Comparison of ENCODE assay signal across 12 cellular contexts in the genomic region with DNA sequence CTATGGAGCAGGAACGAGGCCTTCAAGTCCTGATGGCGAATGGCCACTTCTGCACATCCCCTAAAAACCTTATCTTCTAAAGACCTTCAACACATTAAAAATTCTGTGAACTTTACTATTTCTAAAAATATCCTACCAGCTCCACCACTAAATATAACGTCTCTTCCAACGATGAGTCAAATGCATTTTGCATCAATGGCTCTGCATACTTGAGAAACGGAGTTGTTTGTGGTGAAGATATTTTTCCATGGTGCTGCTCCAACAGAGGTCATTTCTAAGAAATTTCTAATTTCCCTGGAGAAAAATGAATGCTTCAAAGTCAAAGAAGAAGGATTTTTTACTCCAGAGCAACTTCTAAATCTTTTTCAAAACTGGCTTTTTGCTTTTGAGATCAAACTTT.
DNase-seq lines count a peak whose midpoint lies in the region; ATAC-seq and TF ChIP-seq lines count a peak whose summit lies in the region.
"Had no signal": no experiment of that assay in that cellular context is flagged by ENCODE, and none has a peak within 500 bp of the region (broad histone marks: within the 10 kb centered on the region; RNA-seq: fewer than 3 reads in every experiment).

No MANE protein-coding gene starts in this region.

- no peaks in the 10 kb centered on the region for H3K36me3 ChIP-seq in GM23248 (ENCODE audit: low read depth)
- no peaks in the 10 kb centered on the region for H3K36me3 ChIP-seq in left ventricle myocardium inferior
- no peaks in the 10 kb centered on the region for H3K36me3 ChIP-seq in smooth muscle cell (ENCODE audit: low read depth)

- in situ Hi-C loops in GM23248 (cut with MboI) (loop anchor here (25.0 kb wide), 1 partner anchor 236 kb away; no protein-coding TSS in a partner anchor), astrocyte of the spinal cord (cut with HindIII; ENCODE audit: low sequenced_read_pairs) (no loop called here)

- H4K20me1 ChIP-seq in GM23248 (ENCODE audit: insufficient read depth), result no peaks in the 10 kb centered on the region
- no peaks in the 10 kb centered on the region for H4K20me1 ChIP-seq in smooth muscle cell (ENCODE audit: low read depth)

- H3K4me1 ChIP-seq in GM23248 (ENCODE audit: insufficient read depth), result peaks cover 48% of the 10 kb centered on the region
- H3K4me1 ChIP-seq in left ventricle myocardium inferior, result peaks cover 39% of the 10 kb centered on the region
- peaks cover 11% of the 10 kb centered on the region for H3K4me1 ChIP-seq in smooth muscle cell (ENCODE audit: low read depth)

- H3K4me3 ChIP-seq in GM23248, result peak overlapping the region; percentile 36; the same call in 1 of the 2 replicates
- no peak overlapping the region for H3K4me3 ChIP-seq in astrocyte of the spinal cord (ENCODE audit: low read depth, low read length)
- no peak overlapping the region for H3K4me3 ChIP-seq in left ventricle myocardium inferior
- H3K4me3 ChIP-seq in smooth muscle cell, result no peak overlapping the region

- peak overlapping the region; percentile 79 for H3K9ac ChIP-seq in GM23248
- H3K9ac ChIP-seq in smooth muscle cell (ENCODE audit: low read depth), result peak overlapping the region; percentile 50

- H3K36me3 Mint-ChIP-seq in activated T-helper 1 cell treated with anti-CD3 and anti-CD28 coated beads, Interleukin-12 subunit alpha, Interleukin-12 subunit beta, Interleukin-2, Interleukin-4 antibody, amounts not matched to agents 30 ng/mL and 10 ng/mL and 1 ng/mL, durations not matched to agents 14 hours and 24 hours and 36 hours (ENCODE audit: low read depth), result no peaks in the 10 kb centered on the region
- H3K36me3 Mint-ChIP-seq: brain; stimulated activated effector memory CD8-positive, alpha-beta T cell treated with anti-CD3 and anti-CD28 coated beads, Interleukin-12 subunit alpha, Interleukin-12 subunit beta, amount 100 ng/mL, for 72 hours had no signal

- H3K9me3 ChIP-seq in GM23248 (ENCODE audit: low read depth) (no peaks in the 10 kb centered on the region), left ventricle myocardium inferior (replicated peaks) (no peaks in the 10 kb centered on the region), smooth muscle cell (replicated peaks; ENCODE audit: low read depth) (no peaks in the 10 kb centered on the region)

- H2AFZ ChIP-seq in GM23248 (no peak overlapping the region), smooth muscle cell (ENCODE audit: low read depth) (no peak overlapping the region)

- peaks cover 54% of the 10 kb centered on the region for H3F3A ChIP-seq in GM23248 (ENCODE audit: insufficient read depth)
- H3F3A ChIP-seq in smooth muscle cell (ENCODE audit: low read depth), result peaks cover 20% of the 10 kb centered on the region

- 2% methylated on average over 5 of the region's 5 CpGs for WGBS in GM23248 (ENCODE audit: low coverage in 1 of 2, low lambda C conversion rate in 2 of 2, missing lambda C conversion rate in 2 of 2), 2 experiments
- 41% methylated on average over 5 of the region's 5 CpGs for WGBS in smooth muscle cell (ENCODE audit: low lambda C conversion rate)

- H3K9me2 ChIP-seq in GM23248 (ENCODE audit: insufficient read depth), result no peaks in the 10 kb centered on the region

- no peaks in the 10 kb centered on the region for H3K79me2 ChIP-seq in GM23248 (ENCODE audit: insufficient read depth)
- H3K79me2 ChIP-seq in smooth muscle cell (ENCODE audit: low read depth), result no peaks in the 10 kb centered on the region

- no peaks in the 10 kb centered on the region for H3K9me3 Mint-ChIP-seq in activated T-helper 1 cell treated with anti-CD3 and anti-CD28 coated beads, Interleukin-12 subunit alpha, Interleukin-12 subunit beta, Interleukin-2, Interleukin-4 antibody, amounts not matched to agents 30 ng/mL and 10 ng/mL and 1 ng/mL, durations not matched to agents 14 hours and 24 hours and 36 hours
- H3K9me3 Mint-ChIP-seq: stimulated activated effector memory CD8-positive, alpha-beta T cell treated with anti-CD3 and anti-CD28 coated beads, Interleukin-12 subunit alpha, Interleukin-12 subunit beta, amount 100 ng/mL, for 72 hours had no signal

- ATAC-seq in HG03095 (IDR thresholded peaks at IDR 0.05; ENCODE audit: unreplicated experiment) (no peak), left colon (no peak)

- H3K27me3 ChIP-seq in GM23248 (replicated peaks; ENCODE audit: insufficient read depth) (no peaks in the 10 kb centered on the region), left ventricle myocardium inferior (ENCODE audit: low read depth) (no peaks in the 10 kb centered on the region), smooth muscle cell (ENCODE audit: low read depth) (no peaks in the 10 kb centered on the region)

- H3K4me3 Mint-ChIP-seq in activated T-helper 1 cell treated with anti-CD3 and anti-CD28 coated beads, Interleukin-12 subunit alpha, Interleukin-12 subunit beta, Interleukin-2, Interleukin-4 antibody, amounts not matched to agents 30 ng/mL and 10 ng/mL and 1 ng/mL, durations not matched to agents 14 hours and 24 hours and 36 hours, result no peak overlapping the region
- H3K4me3 Mint-ChIP-seq: brain; stimulated activated effector memory CD8-positive, alpha-beta T cell treated with anti-CD3 and anti-CD28 coated beads, Interleukin-12 subunit alpha, Interleukin-12 subunit beta, amount 100 ng/mL, for 72 hours had no signal

- peak overlapping the region; percentile 97 for H3K27ac ChIP-seq in GM23248
- H3K27ac ChIP-seq in left ventricle myocardium inferior (replicated peaks), result peak overlapping the region; percentile 59
- H3K27ac ChIP-seq in smooth muscle cell (ENCODE audit: low read depth), result peak overlapping the region; percentile 88

- TF ChIP-seq CTCF in astrocyte of the spinal cord (IDR thresholded peaks at IDR 0.05; ENCODE audit: low read depth, low read length) (no peak), left ventricle myocardium inferior (IDR thresholded peaks at IDR 0.05; ENCODE audit: borderline replicate concordance) (no peak), smooth muscle cell (IDR thresholded peaks at IDR 0.05; ENCODE audit: borderline replicate concordance, insufficient read depth, poor library complexity, severe bottlenecking) (no peak)

- peaks cover 9% of the 10 kb centered on the region for H3K27me3 Mint-ChIP-seq in activated T-helper 1 cell treated with anti-CD3 and anti-CD28 coated beads, Interleukin-12 subunit alpha, Interleukin-12 subunit beta, Interleukin-2, Interleukin-4 antibody, amounts not matched to agents 30 ng/mL and 10 ng/mL and 1 ng/mL, durations not matched to agents 14 hours and 24 hours and 36 hours (ENCODE audit: insufficient read depth)
- H3K27me3 Mint-ChIP-seq: brain had no signal

- no peaks in the 10 kb centered on the region for H3K4me1 Mint-ChIP-seq in activated T-helper 1 cell treated with anti-CD3 and anti-CD28 coated beads, Interleukin-12 subunit alpha, Interleukin-12 subunit beta, Interleukin-2, Interleukin-4 antibody, amounts not matched to agents 30 ng/mL and 10 ng/mL and 1 ng/mL, durations not matched to agents 14 hours and 24 hours and 36 hours (ENCODE audit: low read depth)

- H3K4me2 ChIP-seq in GM23248 (ENCODE audit: unreplicated experiment) (peak overlapping the region; percentile 75), smooth muscle cell (peak overlapping the region; percentile 38)

- no peak overlapping the region for H3K27ac Mint-ChIP-seq in activated T-helper 1 cell treated with anti-CD3 and anti-CD28 coated beads, Interleukin-12 subunit alpha, Interleukin-12 subunit beta, Interleukin-2, Interleukin-4 antibody, amounts not matched to agents 30 ng/mL and 10 ng/mL and 1 ng/mL, durations not matched to agents 14 hours and 24 hours and 36 hours
- H3K27ac Mint-ChIP-seq: stimulated activated effector memory CD8-positive, alpha-beta T cell treated with anti-CD3 and anti-CD28 coated beads, Interleukin-12 subunit alpha, Interleukin-12 subunit beta, amount 100 ng/mL, for 72 hours had no signal

- intact Hi-C loops in left ventricle myocardium inferior (cut with micrococcal nuclease), result no loop called here
- intact Hi-C loops in activated T-helper 1 cell treated with anti-CD3 and anti-CD28 coated beads, Interleukin-12 subunit alpha, Interleukin-12 subunit beta, Interleukin-2, Interleukin-4 antibody, amounts not matched to agents 30 ng/mL and 10 ng/mL and 1 ng/mL, durations not matched to agents 14 hours and 24 hours and 36 hours (cut with micrococcal nuclease), result no loop called here
- intact Hi-C loops in left colon (cut with DNase I, micrococcal nuclease), result no loop called here

- DNase-seq in GM23248 (peak; percentile 94), astrocyte of the spinal cord (ENCODE audit: low read depth, low spot score) (peak; percentile 93), left ventricle myocardium inferior (no peak), smooth muscle cell (lab: John Stamatoyannopoulos, UW; ENCODE audit: unreplicated experiment) (no peak), Kasumi-1 (lab: John Stamatoyannopoulos, UW) (no peak), left colon (no peak)
- no peak for DNase-seq in activated T-helper 1 cell treated with anti-CD3 and anti-CD28 coated beads, Interleukin-12 subunit alpha, Interleukin-12 subunit beta, Interleukin-2, Interleukin-4 antibody, amounts not matched to agents 30 ng/mL and 10 ng/mL and 1 ng/mL, durations not matched to agents 14 hours and 24 hours and 36 hours (ENCODE audit: low spot score)
- DNase-seq: midbrain, NCI-H1436 treated with DMSO at 0.1 percent for 48 hours had no signal

Comparison
In these comparisons a context has a peak if more than half of its experiments do, and no peak if none do; other contexts are left out.
1. DNase-seq: peak in GM23248 (single experiment) and astrocyte of the spinal cord (single experiment); none in left ventricle myocardium inferior (single experiment), smooth muscle cell (single experiment), Kasumi-1 (0 of 2), activated T-helper 1 cell treated with anti-CD3 and anti-CD28 coated beads, Interleukin-12 subunit alpha, Interleukin-12 subunit beta, Interleukin-2, Interleukin-4 antibody, amounts not matched to agents 30 ng/mL and 10 ng/mL and 1 ng/mL, durations not matched to agents 14 hours and 24 hours and 36 hours (single experiment) and left colon (0 of 2).
2. Peak in every context shown above with its lines, with median percentiles within 50 percentile points of each other: H3K27ac ChIP-seq.